Comparison of ENCODE assay signal across 19 cellular contexts in the genomic region with DNA sequence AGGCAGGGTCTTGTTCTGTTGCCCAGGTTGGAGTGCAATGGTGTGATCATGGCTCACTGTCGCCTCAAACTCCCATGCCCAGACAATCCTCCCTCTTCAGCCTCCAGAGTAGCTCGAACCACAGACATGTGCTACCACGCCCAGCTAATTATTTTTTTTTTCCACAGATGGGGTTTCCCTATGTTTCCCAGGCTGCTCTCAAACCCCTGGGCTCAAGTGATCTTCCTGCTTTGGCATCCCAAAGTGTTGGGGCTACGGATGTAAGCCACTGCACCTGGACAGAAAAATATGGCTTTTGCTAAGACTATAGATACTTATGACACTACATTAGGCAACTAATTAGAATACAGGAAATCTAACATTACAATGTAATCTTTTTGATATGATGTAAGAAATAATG.
"Had no signal": no experiment of that assay in that cellular context is flagged by ENCODE, and none has a peak within 500 bp of the region (broad histone marks: within the 10 kb centered on the region; RNA-seq: fewer than 3 reads in every experiment).

No MANE protein-coding gene starts in this region.

- H3K4me3 Mint-ChIP-seq: effector memory CD8-positive, alpha-beta T cell; naive thymus-derived CD4-positive, alpha-beta T cell; nephron progenitor cell; stimulated activated naive B cell treated with anti-CD40 and anti-IgM and Interleukin-4, amounts not matched to agents 10 μg/mL and 1 μg/mL and 100 μg/mL, for 72 hours; stimulated activated naive CD8-positive, alpha-beta T cell treated with anti-CD3 and anti-CD28 coated beads, Interleukin-15, amount 100 ng/mL, for 72 hours had no signal

- DNase-seq: effector memory CD8-positive, alpha-beta T cell; heart left ventricle; islet precursor cell; mammary epithelial cell; naive thymus-derived CD4-positive, alpha-beta T cell; nephron progenitor cell; spleen; stimulated activated CD4-positive, alpha-beta T cell treated with anti-CD3 and anti-CD28 coated beads, Interleukin-15, amount 100 ng/mL, for 24 hours; stimulated activated CD4-positive, alpha-beta T cell treated with anti-CD3 and anti-CD28 coated beads, Interleukin-1b, Interleukin-23, amount 100 ng/mL, for 48 hours; stimulated activated CD4-positive, alpha-beta T cell treated with anti-CD3 and anti-CD28 coated beads, Interleukin-4, amount 100 ng/mL, for 24 hours; stimulated activated naive B cell treated with anti-CD40 and anti-IgM and Interleukin-4, amounts not matched to agents 10 μg/mL and 1 μg/mL and 100 μg/mL, for 72 hours; stimulated activated naive CD8-positive, alpha-beta T cell treated with anti-CD3 and anti-CD28 coated beads, Interleukin-15, amount 100 ng/mL, for 72 hours; testis had no signal

- H3K36me3 ChIP-seq: gastroesophageal sphincter had no signal

- H3K27ac ChIP-seq: epithelial cell of prostate, esophagus muscularis mucosa, gastroesophageal sphincter, heart left ventricle, spleen, testis, tibial nerve had no signal

- H3K27me3 ChIP-seq: esophagus muscularis mucosa, gastroesophageal sphincter, heart left ventricle, spleen, testis, tibial nerve had no signal

- ATAC-seq: effector memory CD8-positive, alpha-beta T cell; gastroesophageal sphincter; heart left ventricle; left lobe of liver; naive thymus-derived CD4-positive, alpha-beta T cell; sciatic nerve; stimulated activated naive B cell treated with anti-CD40 and anti-IgM and Interleukin-4, amounts not matched to agents 10 μg/mL and 1 μg/mL and 100 μg/mL, for 72 hours; stimulated activated naive CD8-positive, alpha-beta T cell treated with anti-CD3 and anti-CD28 coated beads, Interleukin-15, amount 100 ng/mL, for 72 hours had no signal

- H3K4me3 ChIP-seq: esophagus muscularis mucosa, gastroesophageal sphincter, heart left ventricle, spleen, testis, tibial nerve had no signal

- H3K27ac Mint-ChIP-seq: effector memory CD8-positive, alpha-beta T cell; naive thymus-derived CD4-positive, alpha-beta T cell; nephron progenitor cell; stimulated activated naive B cell treated with anti-CD40 and anti-IgM and Interleukin-4, amounts not matched to agents 10 μg/mL and 1 μg/mL and 100 μg/mL, for 72 hours; stimulated activated naive CD8-positive, alpha-beta T cell treated with anti-CD3 and anti-CD28 coated beads, Interleukin-15, amount 100 ng/mL, for 72 hours had no signal

- H3K4me1 ChIP-seq: testis had no signal

- H3K9me3 Mint-ChIP-seq: effector memory CD8-positive, alpha-beta T cell; nephron progenitor cell; stimulated activated naive B cell treated with anti-CD40 and anti-IgM and Interleukin-4, amounts not matched to agents 10 μg/mL and 1 μg/mL and 100 μg/mL, for 72 hours; stimulated activated naive CD8-positive, alpha-beta T cell treated with anti-CD3 and anti-CD28 coated beads, Interleukin-15, amount 100 ng/mL, for 72 hours had no signal

- H3K27me3 Mint-ChIP-seq: effector memory CD8-positive, alpha-beta T cell; naive thymus-derived CD4-positive, alpha-beta T cell; stimulated activated naive B cell treated with anti-CD40 and anti-IgM and Interleukin-4, amounts not matched to agents 10 μg/mL and 1 μg/mL and 100 μg/mL, for 72 hours; stimulated activated naive CD8-positive, alpha-beta T cell treated with anti-CD3 and anti-CD28 coated beads, Interleukin-15, amount 100 ng/mL, for 72 hours had no signal

- H3K9me3 ChIP-seq: esophagus muscularis mucosa, gastroesophageal sphincter, heart left ventricle, spleen, testis, tibial nerve had no signal
